Comparison of ENCODE assay signal across 3 cellular contexts in genomic region chr21:46140357-46141003, GRCh38. TPM values are rescaled to one million over a fixed set of nuclear protein-coding genes. Genes with fewer than 3 reads are reported as not detected.
"Had no signal": no experiment of that assay in that cellular context is flagged by ENCODE, and none has a peak within 500 bp of the region (broad histone marks: within the 10 kb centered on the region; RNA-seq: fewer than 3 reads in every experiment).

No MANE protein-coding gene starts in this region.

RNA-seq across cellular contexts. Expression of gene FTCD, which starts 14.9 kb away (rescaled TPM):
- total RNA-seq: suprapubic skin, transverse colon had no signal
- polyA plus RNA-seq: naive thymus-derived CD8-positive, alpha-beta T cell had no signal
